1 cellular context compared by ENCODE assay signal in the genomic region with DNA sequence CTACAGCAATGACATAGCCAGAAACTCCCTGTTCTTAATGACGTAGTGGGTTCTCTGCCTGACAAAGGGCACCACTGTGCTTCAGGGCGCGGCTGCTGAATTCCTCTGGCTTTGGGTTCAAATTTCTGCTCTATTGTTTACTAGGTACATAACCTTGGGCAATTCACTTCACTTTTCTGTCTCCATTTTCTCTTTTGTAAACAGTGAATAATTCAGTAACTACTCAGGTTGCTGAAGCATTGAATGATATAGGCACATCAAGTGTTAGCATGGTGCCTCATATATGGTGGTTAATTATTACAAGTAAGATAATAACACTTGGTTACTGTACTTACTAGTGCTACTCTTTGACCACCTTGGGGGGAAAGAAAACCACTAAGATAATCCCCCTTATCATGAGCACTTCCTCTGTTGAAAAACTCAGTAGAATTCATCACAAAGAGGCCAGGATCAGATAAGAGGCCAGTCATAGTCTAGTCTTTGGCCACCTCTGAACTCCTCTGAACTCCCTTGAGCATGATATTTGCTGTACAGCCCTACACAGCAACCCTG.
A peak's percentile ranks its signal among the peaks of the same experiment; 100 is the strongest.
TF ChIP-seq lines count a peak whose summit lies in the region.

No MANE protein-coding gene starts in this region.

TF ChIP-seq in HepG2, 621 proteins besides CTCF, POLR2A, EP300 and RAD21 (continued from another document and continues in another):
- TF ChIP-seq ZNF292 (CRISPR knock-in tag; IDR thresholded peaks at IDR 0.05; ENCODE audit: borderline replicate concordance, low read depth) (peak; percentile 36; the same call in 1 of the 2 replicates), NR2F6 (IDR thresholded peaks at IDR 0.05) (peak; percentile 90), NR2F6 (CRISPR knock-in tag; IDR thresholded peaks at IDR 0.05) (peak; percentile 80), MIER3 (CRISPR knock-in tag; IDR thresholded peaks at IDR 0.05; ENCODE audit: borderline replicate concordance) (peak; percentile 80; the same call in 1 of the 2 replicates), NRL (CRISPR knock-in tag; IDR thresholded peaks at IDR 0.05; ENCODE audit: borderline replicate concordance) (no peak), ZNF382 (CRISPR knock-in tag; IDR thresholded peaks at IDR 0.05; ENCODE audit: borderline replicate concordance) (no peak), NR2C2 (CRISPR knock-in tag; IDR thresholded peaks at IDR 0.05; ENCODE audit: borderline replicate concordance) (peak; percentile 59; the same call in 1 of the 2 replicates), ETV6 (CRISPR knock-in tag; conservative IDR thresholded peaks at IDR 0.05) (no peak), ZNF614 (CRISPR knock-in tag; IDR thresholded peaks at IDR 0.05; ENCODE audit: borderline replicate concordance) (peak; percentile 79), ZNF296 (CRISPR knock-in tag; conservative IDR thresholded peaks at IDR 0.05) (no peak), PAF1 (CRISPR knock-in tag; IDR thresholded peaks at IDR 0.05) (no peak), CBX2 (IDR thresholded peaks at IDR 0.05; ENCODE audit: low read depth, low read length) (no peak), CBX2 (CRISPR knock-in tag; IDR thresholded peaks at IDR 0.05; ENCODE audit: low read depth) (no peak), ZSCAN29 (CRISPR knock-in tag; conservative IDR thresholded peaks at IDR 0.05) (peak; percentile 81), MIER2 (CRISPR knock-in tag; IDR thresholded peaks at IDR 0.05) (peak; percentile 76), TBX3 (IDR thresholded peaks at IDR 0.05; ENCODE audit: borderline replicate concordance) (peak; percentile 96), ZNF367 (CRISPR knock-in tag; IDR thresholded peaks at IDR 0.05; ENCODE audit: borderline replicate concordance) (no peak), ZNF160 (CRISPR knock-in tag; IDR thresholded peaks at IDR 0.05) (no peak), ATRX (CRISPR knock-in tag; IDR thresholded peaks at IDR 0.05; ENCODE audit: borderline replicate concordance) (no peak), HHEX (CRISPR knock-in tag; IDR thresholded peaks at IDR 0.05) (peak; percentile 94), HOXA7 (CRISPR knock-in tag; IDR thresholded peaks at IDR 0.05) (no peak), ZNF749 (CRISPR knock-in tag; IDR thresholded peaks at IDR 0.05; ENCODE audit: borderline replicate concordance) (peak; percentile 49; the same call in 1 of the 2 replicates), FOXJ3 (CRISPR knock-in tag; IDR thresholded peaks at IDR 0.05; ENCODE audit: borderline replicate concordance) (peak; percentile 94; the same call in 1 of the 2 replicates), KAT7 (CRISPR knock-in tag; IDR thresholded peaks at IDR 0.05; ENCODE audit: borderline replicate concordance) (no peak; the same call in 1 of the 2 replicates), ZNF672 (CRISPR knock-in tag; IDR thresholded peaks at IDR 0.05) (no peak), PHB2 (IDR thresholded peaks at IDR 0.05; ENCODE audit: partially characterized antibody) (no peak), ZNF782 (CRISPR knock-in tag; IDR thresholded peaks at IDR 0.05; ENCODE audit: borderline replicate concordance) (no peak), ZNF781 (CRISPR knock-in tag; IDR thresholded peaks at IDR 0.05; ENCODE audit: borderline replicate concordance, not compliant biosample characterization) (no peak), XBP1 (CRISPR knock-in tag; IDR thresholded peaks at IDR 0.05) (no peak), POLR2AphosphoS2 (IDR thresholded peaks at IDR 0.05; ENCODE audit: low read depth, low read length) (no peak), ZFP90 (CRISPR knock-in tag; IDR thresholded peaks at IDR 0.05; ENCODE audit: borderline replicate concordance) (no peak), ZKSCAN5 (CRISPR knock-in tag; IDR thresholded peaks at IDR 0.05) (no peak), FOXK2 (IDR thresholded peaks at IDR 0.05) (peak; percentile 80), KLF11 (CRISPR knock-in tag; IDR thresholded peaks at IDR 0.05) (no peak), ZNF432 (CRISPR knock-in tag; IDR thresholded peaks at IDR 0.05; ENCODE audit: borderline replicate concordance) (no peak), ZNF3 (CRISPR knock-in tag; IDR thresholded peaks at IDR 0.05) (peak; percentile 67; the same call in 1 of the 2 replicates), RCOR2 (CRISPR knock-in tag; IDR thresholded peaks at IDR 0.05) (peak; percentile 92), SOX6 (IDR thresholded peaks at IDR 0.05) (no peak), SOX6 (CRISPR knock-in tag; IDR thresholded peaks at IDR 0.05) (peak; percentile 99), FOXM1 (CRISPR knock-in tag; IDR thresholded peaks at IDR 0.05) (no peak), U2AF1 (optimal IDR thresholded peaks at IDR 0.05; ENCODE audit: low read depth, low read length) (no peak), ADNP (CRISPR knock-in tag; IDR thresholded peaks at IDR 0.05) (no peak), FOXA1 (IDR thresholded peaks at IDR 0.05) (peak; percentile 96), FOXA1 (CRISPR knock-in tag; IDR thresholded peaks at IDR 0.05) (peak; percentile 96), RXRA (CRISPR knock-in tag; IDR thresholded peaks at IDR 0.05) (peak; percentile 16; the same call in 1 of the 2 replicates), MBNL3 (CRISPR knock-in tag; conservative IDR thresholded peaks at IDR 0.05) (no peak), SPEN (CRISPR knock-in tag; IDR thresholded peaks at IDR 0.05; ENCODE audit: low read depth) (no peak), ZNF10 (CRISPR knock-in tag; IDR thresholded peaks at IDR 0.05; ENCODE audit: borderline replicate concordance, low read depth) (no peak), RBM22 (optimal IDR thresholded peaks at IDR 0.05; ENCODE audit: low read length) (no peak), ZNF616 (CRISPR knock-in tag; IDR thresholded peaks at IDR 0.05; ENCODE audit: low read depth) (no peak)
- TF ChIP-seq, protein P1, sequence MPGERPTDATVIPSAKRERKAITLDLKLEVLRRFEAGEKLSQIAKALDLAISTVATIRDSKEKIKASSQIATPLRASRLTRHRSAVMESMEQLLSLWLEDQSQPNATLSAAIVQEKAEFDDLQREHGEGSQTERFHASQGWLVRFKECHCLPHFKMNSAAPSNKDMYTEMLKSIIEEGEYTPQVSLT (CRISPR knock-in tag; IDR thresholded peaks at IDR 0.05; ENCODE audit: borderline replicate concordance, low read depth): no peak
- TF ChIP-seq, protein P2, sequence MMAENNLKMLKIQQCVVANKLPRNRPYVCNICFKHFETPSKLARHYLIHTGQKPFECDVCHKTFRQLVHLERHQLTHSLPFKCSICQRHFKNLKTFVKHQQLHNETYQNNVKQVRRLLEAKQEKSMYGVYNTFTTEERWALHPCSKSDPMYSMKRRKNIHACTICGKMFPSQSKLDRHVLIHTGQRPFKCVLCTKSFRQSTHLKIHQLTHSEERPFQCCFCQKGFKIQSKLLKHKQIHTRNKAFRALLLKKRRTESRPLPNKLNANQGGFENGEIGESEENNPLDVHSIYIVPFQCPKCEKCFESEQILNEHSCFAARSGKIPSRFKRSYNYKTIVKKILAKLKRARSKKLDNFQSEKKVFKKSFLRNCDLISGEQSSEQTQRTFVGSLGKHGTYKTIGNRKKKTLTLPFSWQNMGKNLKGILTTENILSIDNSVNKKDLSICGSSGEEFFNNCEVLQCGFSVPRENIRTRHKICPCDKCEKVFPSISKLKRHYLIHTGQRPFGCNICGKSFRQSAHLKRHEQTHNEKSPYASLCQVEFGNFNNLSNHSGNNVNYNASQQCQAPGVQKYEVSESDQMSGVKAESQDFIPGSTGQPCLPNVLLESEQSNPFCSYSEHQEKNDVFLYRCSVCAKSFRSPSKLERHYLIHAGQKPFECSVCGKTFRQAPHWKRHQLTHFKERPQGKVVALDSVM (CRISPR knock-in tag; IDR thresholded peaks at IDR 0.05): no peak
- TF ChIP-seq, protein P3, sequence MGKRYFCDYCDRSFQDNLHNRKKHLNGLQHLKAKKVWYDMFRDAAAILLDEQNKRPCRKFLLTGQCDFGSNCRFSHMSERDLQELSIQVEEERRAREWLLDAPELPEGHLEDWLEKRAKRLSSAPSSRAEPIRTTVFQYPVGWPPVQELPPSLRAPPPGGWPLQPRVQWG (CRISPR knock-in tag; IDR thresholded peaks at IDR 0.05; ENCODE audit: borderline replicate concordance, low read depth): no peak
- TF ChIP-seq, protein P4, sequence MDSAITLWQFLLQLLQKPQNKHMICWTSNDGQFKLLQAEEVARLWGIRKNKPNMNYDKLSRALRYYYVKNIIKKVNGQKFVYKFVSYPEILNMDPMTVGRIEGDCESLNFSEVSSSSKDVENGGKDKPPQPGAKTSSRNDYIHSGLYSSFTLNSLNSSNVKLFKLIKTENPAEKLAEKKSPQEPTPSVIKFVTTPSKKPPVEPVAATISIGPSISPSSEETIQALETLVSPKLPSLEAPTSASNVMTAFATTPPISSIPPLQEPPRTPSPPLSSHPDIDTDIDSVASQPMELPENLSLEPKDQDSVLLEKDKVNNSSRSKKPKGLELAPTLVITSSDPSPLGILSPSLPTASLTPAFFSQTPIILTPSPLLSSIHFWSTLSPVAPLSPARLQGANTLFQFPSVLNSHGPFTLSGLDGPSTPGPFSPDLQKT (CRISPR knock-in tag; IDR thresholded peaks at IDR 0.05; ENCODE audit: borderline replicate concordance): no peak
- TF ChIP-seq, protein P5, sequence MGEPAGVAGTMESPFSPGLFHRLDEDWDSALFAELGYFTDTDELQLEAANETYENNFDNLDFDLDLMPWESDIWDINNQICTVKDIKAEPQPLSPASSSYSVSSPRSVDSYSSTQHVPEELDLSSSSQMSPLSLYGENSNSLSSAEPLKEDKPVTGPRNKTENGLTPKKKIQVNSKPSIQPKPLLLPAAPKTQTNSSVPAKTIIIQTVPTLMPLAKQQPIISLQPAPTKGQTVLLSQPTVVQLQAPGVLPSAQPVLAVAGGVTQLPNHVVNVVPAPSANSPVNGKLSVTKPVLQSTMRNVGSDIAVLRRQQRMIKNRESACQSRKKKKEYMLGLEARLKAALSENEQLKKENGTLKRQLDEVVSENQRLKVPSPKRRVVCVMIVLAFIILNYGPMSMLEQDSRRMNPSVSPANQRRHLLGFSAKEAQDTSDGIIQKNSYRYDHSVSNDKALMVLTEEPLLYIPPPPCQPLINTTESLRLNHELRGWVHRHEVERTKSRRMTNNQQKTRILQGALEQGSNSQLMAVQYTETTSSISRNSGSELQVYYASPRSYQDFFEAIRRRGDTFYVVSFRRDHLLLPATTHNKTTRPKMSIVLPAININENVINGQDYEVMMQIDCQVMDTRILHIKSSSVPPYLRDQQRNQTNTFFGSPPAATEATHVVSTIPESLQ (CRISPR knock-in tag; conservative IDR thresholded peaks at IDR 0.05): peak; percentile 33; the same call in 1 of the 2 replicates
- TF ChIP-seq, protein P6, sequence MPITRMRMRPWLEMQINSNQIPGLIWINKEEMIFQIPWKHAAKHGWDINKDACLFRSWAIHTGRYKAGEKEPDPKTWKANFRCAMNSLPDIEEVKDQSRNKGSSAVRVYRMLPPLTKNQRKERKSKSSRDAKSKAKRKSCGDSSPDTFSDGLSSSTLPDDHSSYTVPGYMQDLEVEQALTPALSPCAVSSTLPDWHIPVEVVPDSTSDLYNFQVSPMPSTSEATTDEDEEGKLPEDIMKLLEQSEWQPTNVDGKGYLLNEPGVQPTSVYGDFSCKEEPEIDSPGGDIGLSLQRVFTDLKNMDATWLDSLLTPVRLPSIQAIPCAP (CRISPR knock-in tag; IDR thresholded peaks at IDR 0.05; ENCODE audit: low read depth): no peak
- TF ChIP-seq, protein P7, sequence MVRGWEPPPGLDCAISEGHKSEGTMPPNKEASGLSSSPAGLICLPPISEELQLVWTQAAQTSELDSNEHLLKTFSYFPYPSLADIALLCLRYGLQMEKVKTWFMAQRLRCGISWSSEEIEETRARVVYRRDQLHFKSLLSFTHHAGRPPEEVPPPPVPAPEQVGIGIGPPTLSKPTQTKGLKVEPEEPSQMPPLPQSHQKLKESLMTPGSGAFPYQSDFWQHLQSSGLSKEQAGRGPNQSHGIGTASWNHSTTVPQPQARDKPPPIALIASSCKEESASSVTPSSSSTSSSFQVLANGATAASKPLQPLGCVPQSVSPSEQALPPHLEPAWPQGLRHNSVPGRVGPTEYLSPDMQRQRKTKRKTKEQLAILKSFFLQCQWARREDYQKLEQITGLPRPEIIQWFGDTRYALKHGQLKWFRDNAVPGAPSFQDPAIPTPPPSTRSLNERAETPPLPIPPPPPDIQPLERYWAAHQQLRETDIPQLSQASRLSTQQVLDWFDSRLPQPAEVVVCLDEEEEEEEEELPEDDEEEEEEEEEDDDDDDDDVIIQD (CRISPR knock-in tag; IDR thresholded peaks at IDR 0.05; ENCODE audit: low read depth): peak; percentile 96
- TF ChIP-seq, protein P8, sequence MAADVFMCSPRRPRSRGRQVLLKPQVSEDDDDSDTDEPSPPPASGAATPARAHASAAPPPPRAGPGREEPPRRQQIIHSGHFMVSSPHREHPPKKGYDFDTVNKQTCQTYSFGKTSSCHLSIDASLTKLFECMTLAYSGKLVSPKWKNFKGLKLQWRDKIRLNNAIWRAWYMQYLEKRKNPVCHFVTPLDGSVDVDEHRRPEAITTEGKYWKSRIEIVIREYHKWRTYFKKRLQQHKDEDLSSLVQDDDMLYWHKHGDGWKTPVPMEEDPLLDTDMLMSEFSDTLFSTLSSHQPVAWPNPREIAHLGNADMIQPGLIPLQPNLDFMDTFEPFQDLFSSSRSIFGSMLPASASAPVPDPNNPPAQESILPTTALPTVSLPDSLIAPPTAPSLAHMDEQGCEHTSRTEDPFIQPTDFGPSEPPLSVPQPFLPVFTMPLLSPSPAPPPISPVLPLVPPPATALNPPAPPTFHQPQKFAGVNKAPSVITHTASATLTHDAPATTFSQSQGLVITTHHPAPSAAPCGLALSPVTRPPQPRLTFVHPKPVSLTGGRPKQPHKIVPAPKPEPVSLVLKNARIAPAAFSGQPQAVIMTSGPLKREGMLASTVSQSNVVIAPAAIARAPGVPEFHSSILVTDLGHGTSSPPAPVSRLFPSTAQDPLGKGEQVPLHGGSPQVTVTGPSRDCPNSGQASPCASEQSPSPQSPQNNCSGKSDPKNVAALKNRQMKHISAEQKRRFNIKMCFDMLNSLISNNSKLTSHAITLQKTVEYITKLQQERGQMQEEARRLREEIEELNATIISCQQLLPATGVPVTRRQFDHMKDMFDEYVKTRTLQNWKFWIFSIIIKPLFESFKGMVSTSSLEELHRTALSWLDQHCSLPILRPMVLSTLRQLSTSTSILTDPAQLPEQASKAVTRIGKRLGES (CRISPR knock-in tag; IDR thresholded peaks at IDR 0.05; ENCODE audit: borderline replicate concordance): no peak
